ENCODE assay signal across 24 cellular contexts in the genomic region with DNA sequence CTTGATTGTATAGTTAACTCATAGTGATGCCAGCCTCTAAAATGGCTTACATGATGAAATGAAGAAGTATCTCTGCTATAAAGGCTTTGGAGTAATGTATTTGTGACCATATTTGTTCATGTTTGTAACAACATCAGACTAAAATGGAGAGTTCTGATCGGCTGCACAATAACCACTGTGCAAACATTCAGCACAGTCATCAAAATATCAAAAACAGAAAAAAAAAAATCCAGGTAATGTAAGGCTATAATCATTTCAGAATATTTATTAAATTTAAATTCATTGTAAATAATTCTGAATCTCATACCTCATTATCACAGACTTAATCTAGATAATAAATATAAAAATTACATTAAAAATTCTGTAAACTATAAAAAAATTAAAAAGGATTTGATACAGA.
"Had no signal": no experiment of that assay in that cellular context is flagged by ENCODE, and none has a peak within 500 bp of the region (broad histone marks: within the 10 kb centered on the region; RNA-seq: fewer than 3 reads in every experiment).

No MANE protein-coding gene starts in this region.

- H3K4me1 Mint-ChIP-seq: mesothelial cell of epicardium, naive B cell had no signal

- H3K36me3 Mint-ChIP-seq: mesothelial cell of epicardium had no signal

- H3K4me3 Mint-ChIP-seq: mesothelial cell of epicardium, naive B cell had no signal

- H3K9me3 ChIP-seq: esophagus muscularis mucosa, gastrocnemius medialis, left lung, lower lobe of right lung had no signal

- ATAC-seq: foreskin keratinocyte, gastrocnemius medialis, heart right ventricle, left cardiac atrium, left lung, left ventricle myocardium superior, lower lobe of right lung, mucosa of descending colon had no signal

- H3K36me3 ChIP-seq: esophagus muscularis mucosa, gastrocnemius medialis, left lung, lower lobe of right lung had no signal

- H3K27ac ChIP-seq: coronary artery, dorsolateral prefrontal cortex, esophagus muscularis mucosa, foreskin keratinocyte, gastrocnemius medialis, heart right ventricle, left lung, lower lobe of right lung had no signal

- H3K27me3 Mint-ChIP-seq: naive B cell had no signal

- H3K27ac Mint-ChIP-seq: mesothelial cell of epicardium, naive B cell had no signal

- H3K4me1 ChIP-seq: esophagus muscularis mucosa, foreskin keratinocyte, gastrocnemius medialis, heart right ventricle, left lung, lower lobe of right lung had no signal

- H3K27me3 ChIP-seq: dorsolateral prefrontal cortex, esophagus muscularis mucosa, foreskin keratinocyte, gastrocnemius medialis, heart right ventricle, left lung had no signal

- FAIRE-seq: colon, endothelial cell of umbilical vein, islet of Langerhans, keratinocyte had no signal

- DNase-seq: dermis blood vessel endothelial cell; dorsolateral prefrontal cortex; effector CD4-positive, alpha-beta T cell; effector memory CD4-positive, alpha-beta T cell; foreskin keratinocyte; gastrocnemius medialis; glutamatergic neuron; head of caudate nucleus; heart right ventricle; hippocampal formation; left cardiac atrium; left lung; left ventricle myocardium superior; lower lobe of right lung; mesenchymal stem cell; mucosa of descending colon; naive B cell had no signal

- H3K4me3 ChIP-seq: coronary artery, dorsolateral prefrontal cortex, esophagus muscularis mucosa, gastrocnemius medialis, heart right ventricle, left lung, lower lobe of right lung, mucosa of descending colon had no signal
